8 cellular contexts compared by ENCODE assay signal in the genomic region with DNA sequence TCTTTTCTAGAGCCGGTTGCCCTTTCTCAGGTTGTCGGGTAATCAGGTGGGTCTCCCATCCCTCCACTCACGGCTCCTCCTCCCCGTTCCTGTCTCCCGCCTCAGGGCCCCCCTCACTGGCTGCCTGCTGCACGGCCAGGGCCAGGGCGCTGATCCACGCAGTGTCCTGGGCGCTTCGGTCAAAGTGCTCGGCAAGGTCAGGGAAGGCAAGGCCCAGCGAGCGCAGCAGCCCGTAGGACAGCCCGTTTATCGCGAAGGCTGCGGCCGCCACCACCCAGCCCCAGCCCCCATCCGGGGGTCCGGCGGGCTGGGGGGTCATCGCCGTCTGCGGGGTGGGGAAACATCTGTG. TPM values are rescaled to one million over a fixed set of nuclear protein-coding genes. Genes with fewer than 3 reads are reported as not detected.
DNase-seq lines count a peak whose midpoint lies in the region; ATAC-seq and TF ChIP-seq lines count a peak whose summit lies in the region.

No MANE protein-coding gene starts in this region.

- H3K27ac ChIP-seq in psoas muscle: no peak overlapping the region

- 1 to 3% (median 1%) methylated on average over 25 of the region's 25 CpGs for WGBS in psoas muscle, 3 donors

- CTCF ChIA-PET in Calu3 (lab: Charles Lee): no interaction called here
- CTCF ChIA-PET in activated CD8-positive, alpha-beta T cell treated with anti-CD3 and anti-CD28 coated beads, Interleukin-2, amount 10 ng/mL, durations not matched to agents 7 days and 5 days (lab: Charles Lee): interaction anchor here (1.0 to 13.6 kb wide), 5 partner anchors 21 to 134 kb away, joined by 3 to 395 read pairs (median 9); no protein-coding TSS in a partner anchor

- DNase-seq in Calu3: no peak
- DNase-seq in activated CD8-positive, alpha-beta T cell treated with anti-CD3 and anti-CD28 coated beads, Interleukin-2, amount 10 ng/mL, durations not matched to agents 7 days and 5 days: no peak
- no peak for DNase-seq in left cardiac atrium
- peak in 1 of 2 donors; percentile 60 for DNase-seq in psoas muscle
- DNase-seq in EL: no peak
- DNase-seq in cortex of kidney (lab: John Stamatoyannopoulos, UW): no peak
- DNase-seq in NCI-H510A (lab: John Stamatoyannopoulos, UW): no peak

- intact Hi-C loops in Calu3 (cut with micrococcal nuclease; ENCODE audit: unreplicated experiment) (no loop called here), left cardiac atrium (cut with DNase I) (no loop called here), psoas muscle (cut with DNase I) (no loop called here)

- no peak overlapping the region for H3K27ac Mint-ChIP-seq in Calu3 (ENCODE audit: unreplicated experiment)
- H3K27ac Mint-ChIP-seq in activated CD8-positive, alpha-beta T cell treated with anti-CD3 and anti-CD28 coated beads, Interleukin-2, amount 10 ng/mL, durations not matched to agents 7 days and 5 days: peak overlapping the region; percentile 57

- peaks cover 22% of the 10 kb centered on the region for H3K4me1 Mint-ChIP-seq in Calu3 (ENCODE audit: low read depth, unreplicated experiment)
- H3K4me1 Mint-ChIP-seq in activated CD8-positive, alpha-beta T cell treated with anti-CD3 and anti-CD28 coated beads, Interleukin-2, amount 10 ng/mL, durations not matched to agents 7 days and 5 days (ENCODE audit: low read depth): peaks cover 53% of the 10 kb centered on the region

- POLR2A ChIA-PET in activated CD8-positive, alpha-beta T cell treated with anti-CD3 and anti-CD28 coated beads, Interleukin-2, amount 10 ng/mL, durations not matched to agents 7 days and 5 days (lab: Charles Lee): interaction anchor here (1.5 kb wide), 1 partner anchor 7 kb away, joined by 5 read pairs; a partner anchor contains a TSS

- peaks cover 21% of the 10 kb centered on the region for H3K4me1 ChIP-seq in psoas muscle

- H3K36me3 Mint-ChIP-seq in Calu3 (ENCODE audit: insufficient read depth, unreplicated experiment): peaks cover 34% of the 10 kb centered on the region
- H3K36me3 Mint-ChIP-seq in activated CD8-positive, alpha-beta T cell treated with anti-CD3 and anti-CD28 coated beads, Interleukin-2, amount 10 ng/mL, durations not matched to agents 7 days and 5 days (ENCODE audit: low read depth): peaks cover 17% of the 10 kb centered on the region

- peak overlapping the region; percentile 60 for H3K4me3 ChIP-seq in psoas muscle

- BruUV-seq in Calu3 (replicated peaks; lab: Mats Ljungman, UMichigan): no TSS peak

- H3K9me3 Mint-ChIP-seq in Calu3 (ENCODE audit: low read depth, unreplicated experiment): no peaks in the 10 kb centered on the region
- H3K9me3 Mint-ChIP-seq in activated CD8-positive, alpha-beta T cell treated with anti-CD3 and anti-CD28 coated beads, Interleukin-2, amount 10 ng/mL, durations not matched to agents 7 days and 5 days (ENCODE audit: insufficient read depth): no peaks in the 10 kb centered on the region

- H3K27me3 Mint-ChIP-seq in Calu3 (ENCODE audit: unreplicated experiment): no peaks in the 10 kb centered on the region
- H3K27me3 Mint-ChIP-seq in activated CD8-positive, alpha-beta T cell treated with anti-CD3 and anti-CD28 coated beads, Interleukin-2, amount 10 ng/mL, durations not matched to agents 7 days and 5 days (ENCODE audit: low read depth): peaks cover 8% of the 10 kb centered on the region

- H3K9me3 ChIP-seq in psoas muscle: no peaks in the 10 kb centered on the region

- no peaks in the 10 kb centered on the region for H3K36me3 ChIP-seq in psoas muscle (ENCODE audit: insufficient read depth in 1 of 2, low read depth in 1 of 2)

- ATAC-seq in activated CD8-positive, alpha-beta T cell treated with anti-CD3 and anti-CD28 coated beads, Interleukin-2, amount 10 ng/mL, durations not matched to agents 7 days and 5 days: peak; percentile 1
- ATAC-seq in left cardiac atrium (peak; percentile 39 to 57), psoas muscle (peak in 3 of 4 donors; percentile 21 to 38 (median 31)), GM19397 (IDR thresholded peaks at IDR 0.05; ENCODE audit: unreplicated experiment) (no peak)

- peaks cover 0 to 29% (median 12%) of the 10 kb centered on the region in 3 donors for H3K27me3 ChIP-seq in psoas muscle (ENCODE audit: insufficient read depth in 3 of 3, low read length in 2 of 3)

- TF ChIP-seq CTCF in Calu3 (IDR thresholded peaks at IDR 0.05; ENCODE audit: unreplicated experiment) (no peak), psoas muscle (IDR thresholded peaks at IDR 0.05) (no peak)

- peak overlapping the region; percentile 32 for H3K4me3 Mint-ChIP-seq in Calu3 (ENCODE audit: low read depth, unreplicated experiment)
- H3K4me3 Mint-ChIP-seq in activated CD8-positive, alpha-beta T cell treated with anti-CD3 and anti-CD28 coated beads, Interleukin-2, amount 10 ng/mL, durations not matched to agents 7 days and 5 days: peak overlapping the region; percentile 58

RNA-seq across cellular contexts. Expression of a gene that starts 0.7 kb away (rescaled TPM):
- total RNA-seq in Calu3 (2022): not detected in 2 replicates
- total RNA-seq in activated CD8-positive, alpha-beta T cell treated with anti-CD3 and anti-CD28 coated beads, Interleukin-2, amount 10 ng/mL, durations not matched to agents 7 days and 5 days: under 1 TPM; 0.34 to 0.39 TPM
- total RNA-seq in left cardiac atrium: 1 to 10 TPM; 2.5 to 3.5 TPM
- under 1 TPM in 2 of 4 donors, not detected in 2; 0.36 to 0.42 TPM for total RNA-seq in psoas muscle
- 1 to 10 TPM in 1 of 3 donors, under 1 TPM in 2; 0.34 to 1.2 (median 0.77) TPM for polyA plus RNA-seq in psoas muscle

RNA-seq across cellular contexts. Expression of a gene that starts 7.4 kb away (rescaled TPM):
- total RNA-seq in Calu3 (2022) (10.4 and 11.6 TPM in 2 replicates), left cardiac atrium (1 to 10 TPM; 1.2 to 1.8 TPM), psoas muscle (1 to 10 TPM in 1 of 4 donors, under 1 TPM in 3; 0.57 to 1.5 (median 0.72) TPM)
- total RNA-seq in activated CD8-positive, alpha-beta T cell treated with anti-CD3 and anti-CD28 coated beads, Interleukin-2, amount 10 ng/mL, durations not matched to agents 7 days and 5 days: 10 to 100 TPM; 14.8 to 15.0 TPM
- polyA plus RNA-seq in psoas muscle: under 1 TPM; 0.17 to 0.40 (median 0.40) TPM

RNA-seq across cellular contexts. Expression of a gene that starts 20.3 kb away (rescaled TPM):
- total RNA-seq in Calu3 (2022) (not detected in 2 replicates), left cardiac atrium (10 to 100 TPM; 14.1 to 19.8 TPM), psoas muscle (10 to 100 TPM in 2 of 4 donors, 1 to 10 TPM in 2; 6.1 to 11.9 (median 10.1) TPM)
- total RNA-seq in activated CD8-positive, alpha-beta T cell treated with anti-CD3 and anti-CD28 coated beads, Interleukin-2, amount 10 ng/mL, durations not matched to agents 7 days and 5 days: under 1 TPM; 0.47 to 0.63 TPM
- polyA plus RNA-seq in psoas muscle: 1 to 10 TPM; 2.0 to 4.4 (median 4.3) TPM

RNA-seq across cellular contexts. Expression of a gene that starts 30.7 kb away (rescaled TPM):
- total RNA-seq in Calu3 (2022): 120 and 124 TPM in 2 replicates
- 100 to 1,000 TPM; 104 to 116 TPM for total RNA-seq in activated CD8-positive, alpha-beta T cell treated with anti-CD3 and anti-CD28 coated beads, Interleukin-2, amount 10 ng/mL, durations not matched to agents 7 days and 5 days
- 100 to 1,000 TPM; 174 to 198 TPM for total RNA-seq in left cardiac atrium
- total RNA-seq in psoas muscle: 100 to 1,000 TPM; 113 to 148 (median 139) TPM
- 100 to 1,000 TPM; 233 to 321 (median 236) TPM for polyA plus RNA-seq in psoas muscle

RNA-seq across cellular contexts. Expression of a gene that starts 36.9 kb away (rescaled TPM):
- total RNA-seq in Calu3 (2022) (not detected in 2 replicates), left cardiac atrium (10 to 100 TPM in 1 of 2 donors, 1 to 10 TPM in 1; 6.6 to 13.4 TPM), psoas muscle (1 to 10 TPM; 1.9 to 4.9 (median 2.4) TPM)
- total RNA-seq in activated CD8-positive, alpha-beta T cell treated with anti-CD3 and anti-CD28 coated beads, Interleukin-2, amount 10 ng/mL, durations not matched to agents 7 days and 5 days: not detected
- polyA plus RNA-seq in psoas muscle: 1 to 10 TPM in 1 of 3 donors, under 1 TPM in 2; 0.69 to 2.4 (median 0.87) TPM
